In genomic region chr14:49692895-49693737, GRCh38 we compare ENCODE assay signal across 1 cellular context.
TF ChIP-seq lines count a peak whose summit lies in the region.

Gene KLHDC1, plus strand, starts transcription at chr14:49693120. Its CDS starts 75 bp downstream, at chr14:49693195.

TF ChIP-seq in K562, 482 proteins besides CTCF, POLR2A, EP300 and RAD21 (continued from another document and continues in another):
- TF ChIP-seq RREB1 (CRISPR knock-in tag; IDR thresholded peaks at IDR 0.05) (no peak), ZBTB17 (CRISPR knock-in tag; IDR thresholded peaks at IDR 0.05) (peak; percentile 21; the same call in 1 of the 2 replicates), SIX5 (IDR thresholded peaks at IDR 0.05; ENCODE audit: borderline replicate concordance in 1 of 2, insufficient read depth in 1 of 2, low read depth in 1 of 2, low read length in 2 of 2) (no peak), HIVEP1 (CRISPR knock-in tag; IDR thresholded peaks at IDR 0.05) (no peak), FOXK1 (CRISPR knock-in tag; IDR thresholded peaks at IDR 0.05; ENCODE audit: borderline replicate concordance) (no peak), ZNF586 (CRISPR knock-in tag; conservative IDR thresholded peaks at IDR 0.05) (no peak), MTA3 (IDR thresholded peaks at IDR 0.05; ENCODE audit: borderline replicate concordance) (peak; percentile 93), SMARCA5 (IDR thresholded peaks at IDR 0.05) (no peak), E2F1 (CRISPR knock-in tag; IDR thresholded peaks at IDR 0.05) (no peak), ZBTB5 (IDR thresholded peaks at IDR 0.05) (no peak), ESRRA (IDR thresholded peaks at IDR 0.05; ENCODE audit: borderline replicate concordance, low read depth) (no peak), ETV1 (tag; conservative IDR thresholded peaks at IDR 0.05; ENCODE audit: low read depth) (no peak), HEY1 (CRISPR knock-in tag; IDR thresholded peaks at IDR 0.05; ENCODE audit: borderline replicate concordance) (no peak), SREBF1 (IDR thresholded peaks at IDR 0.05; ENCODE audit: borderline replicate concordance, low read depth, low read length) (no peak), EHMT2 (IDR thresholded peaks at IDR 0.05) (no peak), MIER1 (IDR thresholded peaks at IDR 0.05; ENCODE audit: low read depth) (no peak), MNT (conservative IDR thresholded peaks at IDR 0.05) (no peak; a peak in 1 of 4 replicates), DDX20 (tag; IDR thresholded peaks at IDR 0.05; ENCODE audit: low read depth) (no peak), NR1H2 (CRISPR knock-in tag; IDR thresholded peaks at IDR 0.05) (no peak), RBM15 (IDR thresholded peaks at IDR 0.05; ENCODE audit: insufficient read depth, low read length) (no peak), SPI1 (IDR thresholded peaks at IDR 0.05; ENCODE audit: borderline replicate concordance, low read depth, low read length) (no peak), ZKSCAN8 (CRISPR knock-in tag; IDR thresholded peaks at IDR 0.05) (no peak), ELF1 (tag; IDR thresholded peaks at IDR 0.05) (no peak), KLF6 (CRISPR knock-in tag; IDR thresholded peaks at IDR 0.05; ENCODE audit: borderline replicate concordance) (no peak), GABPB2 (CRISPR knock-in tag; conservative IDR thresholded peaks at IDR 0.05) (no peak), STAT5B (CRISPR knock-in tag; IDR thresholded peaks at IDR 0.05) (no peak), ZNF76 (CRISPR knock-in tag; IDR thresholded peaks at IDR 0.05; ENCODE audit: borderline replicate concordance) (no peak), KDM1A (IDR thresholded peaks at IDR 0.05) (no peak), ESRRB (CRISPR knock-in tag; IDR thresholded peaks at IDR 0.05; ENCODE audit: borderline replicate concordance) (no peak), PATZ1 (CRISPR knock-in tag; IDR thresholded peaks at IDR 0.05; ENCODE audit: borderline replicate concordance) (no peak), ELK1 (CRISPR knock-in tag; IDR thresholded peaks at IDR 0.05) (no peak), SMARCE1 (IDR thresholded peaks at IDR 0.05) (no peak), SMARCC2 (IDR thresholded peaks at IDR 0.05; ENCODE audit: low read depth) (no peak), MAFG (tag; conservative IDR thresholded peaks at IDR 0.05) (no peak), ZNF830 (CRISPR knock-in tag; IDR thresholded peaks at IDR 0.05) (no peak), ZNF274 (IDR thresholded peaks at IDR 0.05; ENCODE audit: borderline replicate concordance, low read depth, low read length) (no peak), IRF2 (CRISPR knock-in tag; IDR thresholded peaks at IDR 0.05) (no peak), ZBTB11 (CRISPR knock-in tag; IDR thresholded peaks at IDR 0.05) (no peak), ARID3B (CRISPR knock-in tag; IDR thresholded peaks at IDR 0.05; ENCODE audit: borderline replicate concordance) (no peak), CBX1 (IDR thresholded peaks at IDR 0.05; ENCODE audit: low read depth) (no peak), GTF2F1 (IDR thresholded peaks at IDR 0.05; ENCODE audit: low read depth, low read length) (no peak), NRF1 (conservative IDR thresholded peaks at IDR 0.05 in 1 of 2, IDR thresholded peaks at IDR 0.05 in 1 of 2) (peak; percentile 35 to 45; a peak in 3 of 4 replicates), ZFPM2 (CRISPR knock-in tag; IDR thresholded peaks at IDR 0.05) (no peak), TEAD1 (CRISPR knock-in tag; IDR thresholded peaks at IDR 0.05) (peak in 1 of 2 experiments; percentile 49; a peak in 1 of 4 replicates), MLX (CRISPR knock-in tag; conservative IDR thresholded peaks at IDR 0.05) (no peak)
